16 cellular contexts compared by ENCODE assay signal in the genomic region with DNA sequence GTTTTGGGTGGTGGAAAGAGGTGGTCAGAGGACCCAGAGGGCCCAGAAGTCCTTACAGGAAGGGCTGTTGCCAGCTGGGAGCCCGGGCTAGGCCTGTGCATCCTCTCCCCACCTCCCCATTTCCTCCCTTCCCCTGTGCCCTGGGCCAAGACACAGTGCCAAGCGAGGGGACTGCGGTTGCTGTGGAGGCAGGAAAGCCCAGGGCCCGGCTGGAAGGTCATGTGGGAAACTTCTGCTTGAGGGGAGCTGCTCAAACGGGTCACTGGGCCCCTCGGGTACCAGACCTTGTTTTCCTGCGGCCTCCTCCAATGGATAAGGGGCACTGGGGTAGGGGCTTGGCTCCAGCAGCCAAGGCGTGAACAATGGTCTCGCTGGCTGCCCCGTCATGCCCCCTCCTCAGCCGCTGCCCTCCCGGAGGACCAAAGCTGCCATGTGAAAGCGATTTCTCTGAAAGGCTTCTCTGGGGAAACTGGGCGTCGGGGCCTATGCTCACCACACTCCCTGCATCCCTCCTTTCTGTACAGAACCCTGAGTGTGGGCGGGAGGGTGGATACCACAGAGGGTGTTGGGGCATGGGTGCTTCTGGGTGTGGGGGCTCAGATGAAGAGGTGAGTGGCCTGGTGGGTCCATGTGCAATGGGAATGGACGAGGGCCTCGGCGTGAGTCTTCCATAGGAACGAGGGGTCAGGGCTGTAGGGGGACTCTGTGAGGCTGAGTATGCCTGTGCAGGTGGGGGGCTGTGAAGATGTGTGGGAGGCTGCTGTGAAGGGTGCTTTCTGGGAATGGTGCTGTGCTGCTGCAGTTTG.
DNase-seq lines count a peak whose midpoint lies in the region; ATAC-seq and TF ChIP-seq lines count a peak whose summit lies in the region.
"Had no signal": no experiment of that assay in that cellular context is flagged by ENCODE, and none has a peak within 500 bp of the region (broad histone marks: within the 10 kb centered on the region; RNA-seq: fewer than 3 reads in every experiment).

No MANE protein-coding gene starts in this region.

- H3K27ac Mint-ChIP-seq in chondrocyte (ENCODE audit: unreplicated experiment) = no peak overlapping the region
- peak overlapping the region; percentile 51 for H3K27ac Mint-ChIP-seq in neural progenitor cell
- peak overlapping the region; percentile 48 for H3K27ac Mint-ChIP-seq in type B pancreatic cell

- no peak for TF ChIP-seq POLR2A in heart left ventricle (IDR thresholded peaks at IDR 0.05)

- no peaks in the 10 kb centered on the region for H3K9me3 Mint-ChIP-seq in chondrocyte (ENCODE audit: low read depth)
- no peaks in the 10 kb centered on the region for H3K9me3 Mint-ChIP-seq in neural progenitor cell
- H3K9me3 Mint-ChIP-seq in type B pancreatic cell = no peaks in the 10 kb centered on the region

- H3K9me3 ChIP-seq in heart left ventricle = no peaks in the 10 kb centered on the region
- H3K9me3 ChIP-seq in neural progenitor cell (ENCODE audit: low read depth) = no peaks in the 10 kb centered on the region
- H3K9me3 ChIP-seq: A549 had no signal

- H3K4me1 Mint-ChIP-seq in chondrocyte (ENCODE audit: low read depth) (peaks cover 12% of the 10 kb centered on the region), neural progenitor cell (peaks cover 12% of the 10 kb centered on the region), type B pancreatic cell (ENCODE audit: unreplicated experiment) (peaks cover 8% of the 10 kb centered on the region)

- no peak overlapping the region for H3K27ac ChIP-seq in heart left ventricle
- H3K27ac ChIP-seq in neural progenitor cell = no peak overlapping the region
- no peak overlapping the region for H3K27ac ChIP-seq in RWPE1
- H3K27ac ChIP-seq: A549, GM23248 had no signal

- H3K4me3 Mint-ChIP-seq in chondrocyte (ENCODE audit: unreplicated experiment) (no peak overlapping the region), neural progenitor cell (no peak overlapping the region), type B pancreatic cell (no peak overlapping the region)

- H3K4me2 ChIP-seq in neural progenitor cell = no peak overlapping the region
- H3K4me2 ChIP-seq: A549 had no signal

- no peaks in the 10 kb centered on the region for H3K79me2 ChIP-seq in neural progenitor cell (ENCODE audit: low read depth)

- CTCF ChIA-PET in RWPE1 (lab: Yijun Ruan, JAX) = interaction anchor here (0.6 to 2.0 kb wide), 7 partner anchors 13 to 269 kb away, joined by 3 to 11 read pairs (median 3); no protein-coding TSS in a partner anchor

- WGBS in heart left ventricle, 4 donors = 80 to 95% (median 87%) methylated on average over 17 to 20 of the region's 20 CpGs

- no peak overlapping the region for H3K9ac ChIP-seq in neural progenitor cell
- H3K9ac ChIP-seq: GM23248 had no signal

- peak in 4 of 5 donors; percentile 14 to 53 (median 18) for DNase-seq in heart left ventricle
- DNase-seq in Right ventricle myocardium inferior (ENCODE audit: missing footprints) = no peak
- peak; percentile 80 for DNase-seq in chondrocyte (ENCODE audit: low spot score)
- no peak for DNase-seq in neural progenitor cell (ENCODE audit: low spot score)
- no peak for DNase-seq in type B pancreatic cell (ENCODE audit: extremely low spot score, unreplicated experiment)
- no peak for DNase-seq in RWPE1 (ENCODE audit: low spot score)
- no peak for DNase-seq in activated gamma-delta T cell (lab: John Stamatoyannopoulos, UW)
- DNase-seq: DND-41, GM23248, KG1, NCI-H1436, NCI-H2029 treated with DMSO at 0.1 percent for 48 hours, NCI-H2171 treated with DMSO at 0.1 percent for 48 hours, NCI-H774 had no signal

- H3K27me3 ChIP-seq in heart left ventricle = no peaks in the 10 kb centered on the region
- no peaks in the 10 kb centered on the region for H3K27me3 ChIP-seq in neural progenitor cell

- H3K4me1 ChIP-seq in heart left ventricle (peaks cover 0 to 24% (median 0%) of the 10 kb centered on the region in 12 donors), neural progenitor cell (no peaks in the 10 kb centered on the region)
- H3K4me1 ChIP-seq: A549 had no signal

- intact Hi-C loops in heart left ventricle (cut with DNase I) = loop anchor here in 9 of 10 donors (1.0 to 5.0 kb wide), 5 partner anchors 264 to 271 kb away; no protein-coding TSS in a partner anchor
- intact Hi-C loops in Right ventricle myocardium inferior (cut with DNase I) = loop anchor here (1.0 kb wide), 1 partner anchor 266 kb away; no protein-coding TSS in a partner anchor

- no peaks in the 10 kb centered on the region for H4K20me1 ChIP-seq in neural progenitor cell (ENCODE audit: low read depth)

- ATAC-seq in heart left ventricle (no peak), Right ventricle myocardium inferior (no peak), HG03457 (IDR thresholded peaks at IDR 0.05; ENCODE audit: unreplicated experiment) (no peak)

- no peak overlapping the region for H2AFZ ChIP-seq in neural progenitor cell (replicated peaks)
- H2AFZ ChIP-seq: GM23248 had no signal

- no peaks in the 10 kb centered on the region for H3F3A ChIP-seq in neural progenitor cell (ENCODE audit: low read depth)

- H3K4me3 ChIP-seq in heart left ventricle = no peak overlapping the region
- H3K4me3 ChIP-seq in neural progenitor cell = no peak overlapping the region
- H3K4me3 ChIP-seq: A549, GM23248 had no signal

- H3K27me3 Mint-ChIP-seq in chondrocyte (ENCODE audit: low read depth) (no peaks in the 10 kb centered on the region), neural progenitor cell (ENCODE audit: insufficient read depth, low read depth) (peaks cover 21% of the 10 kb centered on the region), type B pancreatic cell (peaks cover 30% of the 10 kb centered on the region)

- POLR2A ChIA-PET in RWPE1 (lab: Yijun Ruan, JAX; ENCODE audit: low non-redundant PET) = no interaction called here

- H3K36me3 ChIP-seq in heart left ventricle = no peaks in the 10 kb centered on the region
- H3K36me3 ChIP-seq in neural progenitor cell = no peaks in the 10 kb centered on the region

- no peaks in the 10 kb centered on the region for H3K36me3 Mint-ChIP-seq in chondrocyte (ENCODE audit: low read depth)
- H3K36me3 Mint-ChIP-seq in neural progenitor cell = no peaks in the 10 kb centered on the region
- H3K36me3 Mint-ChIP-seq in type B pancreatic cell = no peaks in the 10 kb centered on the region

- TF ChIP-seq CTCF in heart left ventricle (IDR thresholded peaks at IDR 0.05) (no peak), chondrocyte (IDR thresholded peaks at IDR 0.05) (no peak), neural progenitor cell (IDR thresholded peaks at IDR 0.05) (no peak), type B pancreatic cell (conservative IDR thresholded peaks at IDR 0.05) (no peak), RWPE1 (conservative IDR thresholded peaks at IDR 0.05; ENCODE audit: low read depth) (no peak)

Comparison
In these comparisons a context has a peak if more than half of its experiments do, and no peak if none do; other contexts are left out.
1. DNase-seq: peak in heart left ventricle (4 of 5) and chondrocyte (single experiment); none in Right ventricle myocardium inferior (single experiment), neural progenitor cell (single experiment), type B pancreatic cell (single experiment), RWPE1 (single experiment) and activated gamma-delta T cell (single experiment).